In genomic region chr10:72097448-72098300, GRCh38 we compare ENCODE assay signal across 11 cellular contexts. TPM values are rescaled to one million over a fixed set of nuclear protein-coding genes. Genes with fewer than 3 reads are reported as not detected.
DNase-seq lines count a peak whose midpoint lies in the region; ATAC-seq and TF ChIP-seq lines count a peak whose summit lies in the region.
"Had no signal": no experiment of that assay in that cellular context is flagged by ENCODE, and none has a peak within 500 bp of the region (broad histone marks: within the 10 kb centered on the region; RNA-seq: fewer than 3 reads in every experiment).

No MANE protein-coding gene starts in this region.

- no peak for TF ChIP-seq CTCF in HCT116 (IDR thresholded peaks at IDR 0.05 in 2 of 3, conservative IDR thresholded peaks at IDR 0.05 in 1 of 3; ENCODE audit: borderline replicate concordance in 1 of 3, insufficient read depth in 1 of 3, low read depth in 2 of 3, low read length in 2 of 3)
- TF ChIP-seq CTCF in adrenal gland (IDR thresholded peaks at IDR 0.05): no peak

- WGBS in adrenal gland, 4 donors: 41 to 54% (median 50%) methylated on average over 9 of the region's 9 CpGs

- TF ChIP-seq POLR2A in HCT116 (IDR thresholded peaks at IDR 0.05; ENCODE audit: borderline replicate concordance, extremely low read depth, insufficient read depth, insufficient read length) (no peak), adrenal gland (IDR thresholded peaks at IDR 0.05) (peak in 1 of 2 donors; percentile 42)

- no peak for TF ChIP-seq RAD21 in HCT116 (IDR thresholded peaks at IDR 0.05; ENCODE audit: low read depth)

- intact Hi-C loops in HCT116 (cut with micrococcal nuclease): no loop called here
- intact Hi-C loops in adrenal gland (cut with DNase I): no loop called here
- intact Hi-C loops in posterior cingulate gyrus (cut with DNase I): no loop called here

- peaks cover 4% of the 10 kb centered on the region; the same call in 1 of the 2 replicates for H3K36me3 ChIP-seq in ACC112 (ENCODE audit: insufficient read depth, low read length)
- no peaks in the 10 kb centered on the region; a peak in 1 of 4 replicates for H3K36me3 ChIP-seq in HCT116 (ENCODE audit: control insufficient read depth in 1 of 2, insufficient read depth in 2 of 2, low read length in 2 of 2)
- H3K36me3 ChIP-seq in adrenal gland (replicated peaks in 1 of 2): peaks cover 0 to 18% of the 10 kb centered on the region in 2 donors

- no peaks in the 10 kb centered on the region for H4K20me1 ChIP-seq in HCT116 (ENCODE audit: insufficient read depth)

- H3K9me3 ChIP-seq in HCT116 (ENCODE audit: control insufficient read depth in 1 of 2, insufficient read depth in 1 of 2, low read depth in 1 of 2, low read length in 2 of 2) (no peaks in the 10 kb centered on the region), adrenal gland (replicated peaks in 1 of 3) (no peaks in the 10 kb centered on the region)

- no peak overlapping the region for H3K9ac ChIP-seq in HCT116 (ENCODE audit: low read length)
- H3K9ac ChIP-seq: parathyroid adenoma had no signal

- BruUV-seq in HCT116 (replicated peaks; lab: Mats Ljungman, UMichigan): no TSS peak

- DNase-seq in HCT116 (ENCODE audit: low read depth, low spot score) (peak; percentile 68), adrenal gland (peak; percentile 70 to 91 (median 82)), kidney glomerular epithelial cell (lab: John Stamatoyannopoulos, UW) (peak; percentile 86), NCI-H446 (lab: John Stamatoyannopoulos, UW) (no peak), posterior cingulate gyrus (no peak)
- DNase-seq: effector memory CD4-positive, alpha-beta T cell; NCI-H1105 had no signal

- H3K4me1 ChIP-seq in ACC112 (ENCODE audit: control insufficient read depth, insufficient read depth, low read length, unreplicated experiment): peaks cover 35% of the 10 kb centered on the region
- peaks cover 36 to 43% of the 10 kb centered on the region in 2 experiments for H3K4me1 ChIP-seq in HCT116 (ENCODE audit: control insufficient read depth in 1 of 2, insufficient read depth in 2 of 2, low read length in 2 of 2)
- peaks cover 4 to 15% of the 10 kb centered on the region in 2 donors for H3K4me1 ChIP-seq in adrenal gland (replicated peaks in 1 of 2)

- POLR2A ChIA-PET in HCT116 (lab: Charles Lee): no interaction called here

- CTCF ChIA-PET in HCT116 (lab: Charles Lee): no interaction called here

- no peak overlapping the region for H3K4me3 ChIP-seq in ACC112 (ENCODE audit: low read depth, low read length)
- H3K4me3 ChIP-seq in HCT116 (replicated peaks in 1 of 2; ENCODE audit: low read depth in 1 of 2, low read length in 2 of 2): no peak overlapping the region; a peak in 1 of 4 replicates
- no peak overlapping the region for H3K4me3 ChIP-seq in adrenal gland

- peak; percentile 64 for ATAC-seq in HCT116
- ATAC-seq in HG03439 (IDR thresholded peaks at IDR 0.05; ENCODE audit: unreplicated experiment): no peak
- ATAC-seq in HG03469 (IDR thresholded peaks at IDR 0.05; ENCODE audit: unreplicated experiment): no peak

- no peaks in the 10 kb centered on the region for H3K9me2 ChIP-seq in HCT116 (ENCODE audit: insufficient read depth)

- H3K27me3 ChIP-seq in ACC112 (ENCODE audit: insufficient read depth, low read length) (no peaks in the 10 kb centered on the region), HCT116 (ENCODE audit: insufficient read depth, low read length) (no peaks in the 10 kb centered on the region), adrenal gland (no peaks in the 10 kb centered on the region)

- H3K27ac ChIP-seq in ACC112 (ENCODE audit: low read depth, low read length) (peak overlapping the region; percentile 93), HCT116 (ENCODE audit: low read depth, low read length) (peak overlapping the region; percentile 71), adrenal gland (peak overlapping the region; percentile 3 to 71 (median 35))
- H3K27ac ChIP-seq: parathyroid adenoma had no signal

- H2AFZ ChIP-seq in ACC112 (ENCODE audit: low read length, unreplicated experiment): no peak overlapping the region
- no peak overlapping the region for H2AFZ ChIP-seq in HCT116 (ENCODE audit: low read depth, low read length, poor library complexity, severe bottlenecking)
- H2AFZ ChIP-seq: parathyroid adenoma had no signal

- peak overlapping the region; percentile 52 for H3K4me2 ChIP-seq in HCT116 (ENCODE audit: low read length)

- RAD21 ChIA-PET in HCT116 (lab: Charles Lee; ENCODE audit: low non-redundant PET in 1 of 2, low total read pairs in 2 of 2, uncharacterized antibody in 2 of 2, unreplicated experiment in 2 of 2): no interaction called here

- no peaks in the 10 kb centered on the region for H3K79me2 ChIP-seq in ACC112 (ENCODE audit: control insufficient read depth, insufficient read depth, low read length, unreplicated experiment)
- no peaks in the 10 kb centered on the region for H3K79me2 ChIP-seq in HCT116 (ENCODE audit: insufficient read depth, low read length)
- H3K79me2 ChIP-seq: parathyroid adenoma had no signal

TF ChIP-seq in HCT116, 20 proteins besides CTCF, POLR2A, EP300 and RAD21:
- peak; percentile 13 for TF ChIP-seq YY1 (IDR thresholded peaks at IDR 0.05; ENCODE audit: extremely low read depth, insufficient replicate concordance, low read depth, low read length)
- TF ChIP-seq MAX (IDR thresholded peaks at IDR 0.05): peak; percentile 34; the same call in 1 of the 2 replicates
- peak; percentile 69 for TF ChIP-seq SP1 (IDR thresholded peaks at IDR 0.05; ENCODE audit: low read depth)
- TF ChIP-seq, protein P1, sequence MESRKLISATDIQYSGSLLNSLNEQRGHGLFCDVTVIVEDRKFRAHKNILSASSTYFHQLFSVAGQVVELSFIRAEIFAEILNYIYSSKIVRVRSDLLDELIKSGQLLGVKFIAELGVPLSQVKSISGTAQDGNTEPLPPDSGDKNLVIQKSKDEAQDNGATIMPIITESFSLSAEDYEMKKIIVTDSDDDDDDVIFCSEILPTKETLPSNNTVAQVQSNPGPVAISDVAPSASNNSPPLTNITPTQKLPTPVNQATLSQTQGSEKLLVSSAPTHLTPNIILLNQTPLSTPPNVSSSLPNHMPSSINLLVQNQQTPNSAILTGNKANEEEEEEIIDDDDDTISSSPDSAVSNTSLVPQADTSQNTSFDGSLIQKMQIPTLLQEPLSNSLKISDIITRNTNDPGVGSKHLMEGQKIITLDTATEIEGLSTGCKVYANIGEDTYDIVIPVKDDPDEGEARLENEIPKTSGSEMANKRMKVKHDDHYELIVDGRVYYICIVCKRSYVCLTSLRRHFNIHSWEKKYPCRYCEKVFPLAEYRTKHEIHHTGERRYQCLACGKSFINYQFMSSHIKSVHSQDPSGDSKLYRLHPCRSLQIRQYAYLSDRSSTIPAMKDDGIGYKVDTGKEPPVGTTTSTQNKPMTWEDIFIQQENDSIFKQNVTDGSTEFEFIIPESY (IDR thresholded peaks at IDR 0.05; ENCODE audit: extremely low read depth, insufficient replicate concordance, low read length): no peak
- TF ChIP-seq JUND (IDR thresholded peaks at IDR 0.05): peak; percentile 65
- peak; percentile 51; the same call in 1 of the 2 replicates for TF ChIP-seq SRF (IDR thresholded peaks at IDR 0.05; ENCODE audit: low read depth)
- TF ChIP-seq REST (IDR thresholded peaks at IDR 0.05; ENCODE audit: low read depth): no peak
- peak; percentile 44; the same call in 1 of the 2 replicates for TF ChIP-seq CBX3 (IDR thresholded peaks at IDR 0.05; ENCODE audit: low read depth)
- TF ChIP-seq CEBPB (IDR thresholded peaks at IDR 0.05; ENCODE audit: low read depth): peak; percentile 55
- TF ChIP-seq, protein P2, sequence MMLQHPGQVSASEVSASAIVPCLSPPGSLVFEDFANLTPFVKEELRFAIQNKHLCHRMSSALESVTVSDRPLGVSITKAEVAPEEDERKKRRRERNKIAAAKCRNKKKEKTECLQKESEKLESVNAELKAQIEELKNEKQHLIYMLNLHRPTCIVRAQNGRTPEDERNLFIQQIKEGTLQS (IDR thresholded peaks at IDR 0.05): peak; percentile 19; the same call in 1 of the 2 replicates
- peak; percentile 75 for TF ChIP-seq FOSL1 (IDR thresholded peaks at IDR 0.05; ENCODE audit: low read depth)

RNA-seq across cellular contexts. Expression of gene SPOCK2, which starts 9.3 kb away (rescaled TPM):
- total RNA-seq in HCT116 (2021; ENCODE audit: unreplicated experiment) (1.1 TPM), adrenal gland (10 to 100 TPM; 13.8 to 68.9 (median 40.6) TPM)
- polyA plus RNA-seq in HCT116 (2012): 0.25 and 0.57 TPM in 2 replicates
- polyA plus RNA-seq in adrenal gland: 10 to 100 TPM; 11.7 to 57.8 (median 23.6) TPM

Comparison
In these comparisons a context has a peak if more than half of its experiments do, and no peak if none do; other contexts are left out.
1. H3K27ac ChIP-seq: peak in every context shown above with its lines; median percentile 93 in ACC112; 71 in HCT116; 35 in adrenal gland.
2. DNase-seq: peak in HCT116 (single experiment), adrenal gland (7 of 7) and kidney glomerular epithelial cell (single experiment); none in NCI-H446 (0 of 2) and posterior cingulate gyrus (0 of 10).